Comparison of ENCODE assay signal across 20 cellular contexts in the genomic region with DNA sequence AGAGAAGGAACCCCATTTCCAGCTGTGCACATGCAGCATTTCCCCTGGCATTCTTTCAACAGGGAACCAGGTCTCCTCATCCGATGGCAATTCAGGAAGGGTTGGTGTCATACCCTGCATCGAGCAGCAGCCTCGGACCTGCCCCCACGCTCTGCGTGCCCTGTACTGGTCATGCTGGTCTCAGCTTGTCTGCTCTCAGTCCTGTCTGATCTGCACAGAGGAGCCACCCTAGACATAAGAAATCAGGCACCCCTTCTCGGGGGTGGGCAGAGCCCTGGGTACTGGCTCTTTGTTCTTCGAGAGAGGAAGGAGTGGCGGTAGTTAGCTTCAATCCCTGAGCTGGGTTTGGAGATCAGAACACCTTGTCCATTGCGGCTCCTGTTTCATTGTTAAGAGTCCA.
"Had no signal": no experiment of that assay in that cellular context is flagged by ENCODE, and none has a peak within 500 bp of the region (broad histone marks: within the 10 kb centered on the region; RNA-seq: fewer than 3 reads in every experiment).

No MANE protein-coding gene starts in this region.

- H3K4me3 ChIP-seq: stomach had no signal

- H3K27me3 Mint-ChIP-seq: activated CD4-positive, alpha-beta T cell treated with anti-CD3 and anti-CD28 coated beads, Interleukin-2, amount 10 ng/mL, durations not matched to agents 7 days and 5 days; T-cell had no signal

- H3K4me2 ChIP-seq: SK-N-SH had no signal

- H3K9ac ChIP-seq: SK-N-SH had no signal

- H3K9me3 ChIP-seq: SK-N-SH, stomach had no signal

- DNase-seq: activated CD4-positive, alpha-beta T cell treated with anti-CD3 and anti-CD28 coated beads, Interleukin-2, amount 10 ng/mL, durations not matched to agents 7 days and 5 days; activated CD4-positive, CD25-positive, alpha-beta regulatory T cell; activated CD8-positive, alpha-beta memory T cell treated with anti-CD3 and anti-CD28 coated beads for 24 hours; activated gamma-delta T cell treated with Interleukin-2 at 50 U/mL for 16 hours; brain microvascular endothelial cell; central memory CD4-positive, alpha-beta T cell; endodermal cell; foreskin melanocyte; mammary epithelial cell; midbrain; nephron progenitor cell; occipital lobe; SK-N-SH; stimulated activated CD4-positive, alpha-beta T cell treated with anti-CD3 and anti-CD28 coated beads, Interleukin-2, amount 100 ng/mL, for 24 hours; stomach; T-cell; T-helper 9 cell had no signal

- H3K27ac Mint-ChIP-seq: activated CD4-positive, alpha-beta T cell treated with anti-CD3 and anti-CD28 coated beads, Interleukin-2, amount 10 ng/mL, durations not matched to agents 7 days and 5 days; endodermal cell; nephron progenitor cell; progenitor cell of endocrine pancreas; T-cell; type B pancreatic cell had no signal

- H3K27ac ChIP-seq: brain microvascular endothelial cell, stomach had no signal

- H3K27me3 ChIP-seq: brain microvascular endothelial cell, stomach had no signal

- ATAC-seq: left lobe of liver, T-cell had no signal

- H3K4me1 Mint-ChIP-seq: T-cell had no signal

- H3K4me3 Mint-ChIP-seq: activated CD4-positive, alpha-beta T cell treated with anti-CD3 and anti-CD28 coated beads, Interleukin-2, amount 10 ng/mL, durations not matched to agents 7 days and 5 days; endodermal cell; nephron progenitor cell; T-cell; type B pancreatic cell had no signal
